9 cellular contexts compared by ENCODE assay signal in genomic region chr11:64268687-64269379, GRCh38. TPM values are rescaled to one million over a fixed set of nuclear protein-coding genes. Genes with fewer than 3 reads are reported as not detected.
DNase-seq lines count a peak whose midpoint lies in the region; ATAC-seq and TF ChIP-seq lines count a peak whose summit lies in the region.
"Had no signal": no experiment of that assay in that cellular context is flagged by ENCODE, and none has a peak within 500 bp of the region (broad histone marks: within the 10 kb centered on the region; RNA-seq: fewer than 3 reads in every experiment).

No MANE protein-coding gene starts in this region.

- H3K36me3 ChIP-seq in MG63 (peaks cover 10% of the 10 kb centered on the region), uterus (no peaks in the 10 kb centered on the region)

- DNase-seq in ELF-1 (ENCODE audit: low read depth, low spot score) (peak; percentile 87), MG63 (peak; percentile 74), activated B cell treated with CpG ODN at 0.5 μM for 24 hours (no peak), fibroblast of gingiva (ENCODE audit: low read depth) (peak; percentile 63), uterus (peak; percentile 77 to 79), germinal center (ENCODE audit: low spot score) (no peak)
- DNase-seq in natural killer cell treated with Interleukin-12 subunit alpha and Interleukin-12 subunit beta and Interleukin-15 and Interleukin-18, amount 100 ng/mL, for 72 hours (ENCODE audit: low spot score): peak; percentile 87

- peak overlapping the region; percentile 91 to 97 for H3K27ac ChIP-seq in uterus

- H3K36me3 Mint-ChIP-seq in activated B cell treated with CpG ODN at 0.5 μM for 24 hours (ENCODE audit: low read depth): peaks cover 11% of the 10 kb centered on the region
- no peaks in the 10 kb centered on the region for H3K36me3 Mint-ChIP-seq in natural killer cell treated with Interleukin-12 subunit alpha and Interleukin-12 subunit beta and Interleukin-15 and Interleukin-18, amount 100 ng/mL, for 72 hours

- H3K4me3 ChIP-seq in MG63 (peak overlapping the region; percentile 60), uterus (peak overlapping the region; percentile 63 to 75)

- H3K4me1 ChIP-seq in uterus: peaks cover 0 to 11% of the 10 kb centered on the region in 2 donors

- POLR2A ChIA-PET in activated B cell treated with CpG ODN at 0.5 μM for 24 hours (lab: Charles Lee): interaction anchor here (0.8 to 6.0 kb wide), 13 partner anchors 15 to 1427 kb away, joined by 3 to 119 read pairs (median 22); partner anchors contain the start of genes BAD, DNAJC4, ESRRA and FERMT3

- CTCF ChIA-PET in activated B cell treated with CpG ODN at 0.5 μM for 24 hours (lab: Charles Lee): interaction anchor here (0.7 to 5.7 kb wide), 6 partner anchors 17 to 64 kb away, joined by 4 to 55 read pairs (median 8); partner anchors contain the start of genes CATSPERZ, PLCB3, PRDX5 and TRMT112

- TF ChIP-seq POLR2A in uterus (IDR thresholded peaks at IDR 0.05): peak in 1 of 2 donors; percentile 28

- H3K9me3 ChIP-seq in MG63 (no peaks in the 10 kb centered on the region), uterus (no peaks in the 10 kb centered on the region)

- H3K4me3 Mint-ChIP-seq in activated B cell treated with CpG ODN at 0.5 μM for 24 hours: peak overlapping the region; percentile 97
- peak overlapping the region; percentile 100 for H3K4me3 Mint-ChIP-seq in natural killer cell treated with Interleukin-12 subunit alpha and Interleukin-12 subunit beta and Interleukin-15 and Interleukin-18, amount 100 ng/mL, for 72 hours

- H3K9me3 Mint-ChIP-seq in activated B cell treated with CpG ODN at 0.5 μM for 24 hours: no peaks in the 10 kb centered on the region
- no peaks in the 10 kb centered on the region for H3K9me3 Mint-ChIP-seq in natural killer cell treated with Interleukin-12 subunit alpha and Interleukin-12 subunit beta and Interleukin-15 and Interleukin-18, amount 100 ng/mL, for 72 hours

- ATAC-seq in GM21723 (IDR thresholded peaks at IDR 0.05; ENCODE audit: unreplicated experiment): peak; percentile 14
- peak; percentile 1 for ATAC-seq in activated B cell treated with CpG ODN at 0.5 μM for 24 hours (ENCODE audit: low read depth)
- ATAC-seq in natural killer cell treated with Interleukin-12 subunit alpha and Interleukin-12 subunit beta and Interleukin-15 and Interleukin-18, amount 100 ng/mL, for 72 hours: peak; percentile 52 to 54

- no peaks in the 10 kb centered on the region for H3K27me3 ChIP-seq in MG63
- H3K27me3 ChIP-seq in uterus: no peaks in the 10 kb centered on the region

- H3K27me3 Mint-ChIP-seq in activated B cell treated with CpG ODN at 0.5 μM for 24 hours: no peaks in the 10 kb centered on the region
- no peaks in the 10 kb centered on the region for H3K27me3 Mint-ChIP-seq in natural killer cell treated with Interleukin-12 subunit alpha and Interleukin-12 subunit beta and Interleukin-15 and Interleukin-18, amount 100 ng/mL, for 72 hours

- intact Hi-C loops in activated B cell treated with CpG ODN at 0.5 μM for 24 hours (cut with micrococcal nuclease) (loop anchor here (1.0 kb wide), 7 partner anchors 18 to 116 kb away; partner anchors contain the start of genes CCDC88B, DNAJC4, ESRRA and NUDT22), uterus (cut with DNase I; ENCODE audit: low total_unique reads) (no loop called here)

- TF ChIP-seq CTCF in activated B cell treated with CpG ODN at 0.5 μM for 24 hours (IDR thresholded peaks at IDR 0.05) (no peak), uterus (IDR thresholded peaks at IDR 0.05) (peak in 1 of 4 experiments; percentile 32)

- peak overlapping the region; percentile 95 for H3K27ac Mint-ChIP-seq in activated B cell treated with CpG ODN at 0.5 μM for 24 hours
- peak overlapping the region; percentile 99 for H3K27ac Mint-ChIP-seq in natural killer cell treated with Interleukin-12 subunit alpha and Interleukin-12 subunit beta and Interleukin-15 and Interleukin-18, amount 100 ng/mL, for 72 hours

- peaks cover 23% of the 10 kb centered on the region for H3K4me1 Mint-ChIP-seq in activated B cell treated with CpG ODN at 0.5 μM for 24 hours
- peaks cover 26 to 30% of the 10 kb centered on the region in 2 donors for H3K4me1 Mint-ChIP-seq in natural killer cell treated with Interleukin-12 subunit alpha and Interleukin-12 subunit beta and Interleukin-15 and Interleukin-18, amount 100 ng/mL, for 72 hours (ENCODE audit: low read depth in 2 of 2)

RNA-seq across cellular contexts. Expression of gene BAD, which starts 15.6 kb away (rescaled TPM):
- 127 and 166 TPM in 2 replicates for total RNA-seq in MG63 (2014; rRNA removed; shearing (Covaris generic); ENCODE audit: low replicate concordance)
- 21.7 and 26.6 TPM in 2 replicates for total RNA-seq in activated B cell treated with CpG ODN at 0.5 μM for 24 hours
- 10 to 100 TPM; 29.5 to 46.9 TPM for total RNA-seq in natural killer cell treated with Interleukin-12 subunit alpha and Interleukin-12 subunit beta and Interleukin-15 and Interleukin-18, amount 100 ng/mL, for 72 hours
- 10 to 100 TPM; 54.8 to 72.9 (median 62.0) TPM for total RNA-seq in uterus

RNA-seq across cellular contexts. Expression of gene GPR137, which starts 16.8 kb away (rescaled TPM):
- total RNA-seq in MG63 (2014; rRNA removed; shearing (Covaris generic); ENCODE audit: low replicate concordance): 14.9 and 15.0 TPM in 2 replicates
- 48.6 and 53.1 TPM in 2 replicates for total RNA-seq in activated B cell treated with CpG ODN at 0.5 μM for 24 hours
- 10 to 100 TPM; 40.9 to 62.7 TPM for total RNA-seq in natural killer cell treated with Interleukin-12 subunit alpha and Interleukin-12 subunit beta and Interleukin-15 and Interleukin-18, amount 100 ng/mL, for 72 hours
- total RNA-seq in uterus: 10 to 100 TPM in 2 of 4 donors, 1 to 10 TPM in 1, under 1 TPM in 1; 0.51 to 32.3 (median 10.6) TPM

RNA-seq across cellular contexts. Expression of gene PLCB3, which starts 17.5 kb away (rescaled TPM):
- 24.8 and 37.4 TPM in 2 replicates for total RNA-seq in MG63 (2014; rRNA removed; shearing (Covaris generic); ENCODE audit: low replicate concordance)
- total RNA-seq in activated B cell treated with CpG ODN at 0.5 μM for 24 hours: 7.9 and 8.1 TPM in 2 replicates
- 10 to 100 TPM; 13.9 to 16.4 TPM for total RNA-seq in natural killer cell treated with Interleukin-12 subunit alpha and Interleukin-12 subunit beta and Interleukin-15 and Interleukin-18, amount 100 ng/mL, for 72 hours
- total RNA-seq in uterus: 10 to 100 TPM in 3 of 4 donors, 1 to 10 TPM in 1; 10.0 to 39.5 (median 21.8) TPM

RNA-seq across cellular contexts. Expression of gene PPP1R14B, which starts 22.1 kb away (rescaled TPM):
- 506 and 662 TPM in 2 replicates for total RNA-seq in MG63 (2014; rRNA removed; shearing (Covaris generic); ENCODE audit: low replicate concordance)
- total RNA-seq in activated B cell treated with CpG ODN at 0.5 μM for 24 hours (112 and 127 TPM in 2 replicates), uterus (10 to 100 TPM in 3 of 4 donors, 1 to 10 TPM in 1; 9.5 to 63.4 (median 28.3) TPM)
- 100 to 1,000 TPM; 130 to 236 TPM for total RNA-seq in natural killer cell treated with Interleukin-12 subunit alpha and Interleukin-12 subunit beta and Interleukin-15 and Interleukin-18, amount 100 ng/mL, for 72 hours

RNA-seq across cellular contexts. Expression of gene KCNK4, which starts 22.3 kb away (rescaled TPM):
- not detected in 2 replicates for total RNA-seq in MG63 (2014; rRNA removed; shearing (Covaris generic); ENCODE audit: low replicate concordance)
- total RNA-seq in activated B cell treated with CpG ODN at 0.5 μM for 24 hours (0.24 and 0.44 TPM in 2 replicates), uterus (under 1 TPM in 2 of 4 donors, not detected in 2; 0.61 to 0.76 TPM)
- not detected for total RNA-seq in natural killer cell treated with Interleukin-12 subunit alpha and Interleukin-12 subunit beta and Interleukin-15 and Interleukin-18, amount 100 ng/mL, for 72 hours
- total RNA-seq: dermis microvascular lymphatic vessel endothelial cell had no signal

Comparison
In these comparisons a context has a peak if more than half of its experiments do, and no peak if none do; other contexts are left out.
1. DNase-seq: peak in ELF-1 (single experiment), MG63 (single experiment), fibroblast of gingiva (single experiment), natural killer cell treated with Interleukin-12 subunit alpha and Interleukin-12 subunit beta and Interleukin-15 and Interleukin-18, amount 100 ng/mL, for 72 hours (single experiment) and uterus (2 of 2); none in activated B cell treated with CpG ODN at 0.5 μM for 24 hours (single experiment) and germinal center (single experiment).
2. ATAC-seq: peak in every context shown above with its lines; median percentile 53 in natural killer cell treated with Interleukin-12 subunit alpha and Interleukin-12 subunit beta and Interleukin-15 and Interleukin-18, amount 100 ng/mL, for 72 hours; 14 in GM21723; 1 in activated B cell treated with CpG ODN at 0.5 μM for 24 hours.